Comparison of ENCODE assay signal across 1 cellular context in genomic region chr4:2809610-2810180, GRCh38.
TF ChIP-seq lines count a peak whose summit lies in the region.

No MANE protein-coding gene starts in this region.

TF ChIP-seq in K562, 482 proteins besides CTCF, POLR2A, EP300 and RAD21:
- TF ChIP-seq ZNF77 (CRISPR knock-in tag; IDR thresholded peaks at IDR 0.05) (no peak), FOS (IDR thresholded peaks at IDR 0.05; ENCODE audit: extremely low read depth, insufficient read length) (no peak), PRPF4 (IDR thresholded peaks at IDR 0.05; ENCODE audit: insufficient read depth, low read depth, low read length, poor library complexity, severe bottlenecking) (no peak), RFX1 (IDR thresholded peaks at IDR 0.05) (peak; percentile 70; the same call in 1 of the 2 replicates), MED1 (CRISPR knock-in tag; IDR thresholded peaks at IDR 0.05; ENCODE audit: borderline replicate concordance) (no peak), NCOA4 (IDR thresholded peaks at IDR 0.05; ENCODE audit: partially characterized antibody) (no peak), ZNF695 (CRISPR knock-in tag; IDR thresholded peaks at IDR 0.05) (no peak), TSHZ1 (CRISPR knock-in tag; IDR thresholded peaks at IDR 0.05) (no peak), TGIF2 (CRISPR knock-in tag; IDR thresholded peaks at IDR 0.05) (no peak), NBN (IDR thresholded peaks at IDR 0.05; ENCODE audit: low read depth) (no peak), HMG20A (CRISPR knock-in tag; conservative IDR thresholded peaks at IDR 0.05) (no peak), NR2C1 (IDR thresholded peaks at IDR 0.05) (peak; percentile 36; the same call in 1 of the 2 replicates), NR2C1 (tag; IDR thresholded peaks at IDR 0.05) (peak; percentile 34; the same call in 1 of the 2 replicates)
